Comparison of ENCODE assay signal across 8 cellular contexts in the genomic region with DNA sequence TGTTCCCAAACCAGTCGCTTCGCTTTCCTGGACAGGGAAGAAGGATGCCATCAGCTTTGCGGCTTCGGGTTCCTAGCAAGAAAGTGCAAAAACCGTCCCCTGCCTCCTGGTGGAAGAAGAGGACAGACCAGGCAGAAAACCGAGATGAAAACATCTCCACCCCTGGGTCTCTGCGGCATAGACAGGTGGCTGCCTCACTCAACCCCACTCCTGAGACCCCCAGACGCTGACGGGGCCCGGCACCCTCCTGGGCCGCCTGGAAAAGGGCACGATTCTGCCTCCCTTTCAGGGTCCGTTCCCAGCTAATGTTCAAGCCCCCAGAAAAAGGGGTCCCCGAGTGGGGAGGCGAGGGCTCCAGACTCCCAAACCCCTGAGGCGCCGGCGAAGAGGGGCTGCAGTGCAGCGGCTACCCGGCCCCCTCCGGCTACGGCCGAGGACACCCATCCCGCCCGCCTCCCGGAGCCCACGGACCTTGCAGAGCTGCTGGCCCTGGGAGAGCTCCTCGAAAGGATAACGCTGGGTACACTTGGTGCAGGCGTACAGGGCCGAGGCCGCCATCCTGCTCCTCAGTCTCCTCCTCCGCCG. TPM values are rescaled to one million over a fixed set of nuclear protein-coding genes. Genes with fewer than 3 reads are reported as not detected.
DNase-seq lines count a peak whose midpoint lies in the region; ATAC-seq and TF ChIP-seq lines count a peak whose summit lies in the region.

No MANE protein-coding gene starts in this region.

- POLR2A ChIA-PET in PC-3 (lab: Charles Lee; ENCODE audit: unreplicated experiment), result interaction anchor here (0.5 to 0.6 kb wide), 4 partner anchors 61 to 643 kb away, joined by 3 to 9 read pairs (median 3); no protein-coding TSS in a partner anchor

- no peaks in the 10 kb centered on the region for H3F3A ChIP-seq in PC-3 (ENCODE audit: low read length, unreplicated experiment)

- H2AFZ ChIP-seq in PC-3 (ENCODE audit: low read length), result peak overlapping the region; percentile 94

- H3K79me2 ChIP-seq in PC-3 (ENCODE audit: low read length), result peaks cover 53% of the 10 kb centered on the region

- H3K36me3 ChIP-seq in PC-3 (ENCODE audit: low read depth, low read length) (peaks cover 16% of the 10 kb centered on the region), iPS-18a (ENCODE audit: control insufficient read depth, low read depth, low read length) (peaks cover 33% of the 10 kb centered on the region)

- H3K4me2 ChIP-seq in PC-3 (ENCODE audit: low read length), result peak overlapping the region; percentile 97

- ATAC-seq in PC-3 (peak; percentile 1), HG03139 (IDR thresholded peaks at IDR 0.05; ENCODE audit: unreplicated experiment) (no peak)

- no peaks in the 10 kb centered on the region for H3K9me3 ChIP-seq in PC-3 (ENCODE audit: low read length)
- H3K9me3 ChIP-seq in iPS-18a (ENCODE audit: control insufficient read depth, low read depth, low read length), result no peaks in the 10 kb centered on the region

- H3K9ac ChIP-seq in PC-3 (ENCODE audit: low read length) (peak overlapping the region; percentile 89), iPS-18a (ENCODE audit: low read length) (peak overlapping the region; percentile 99)

- no peaks in the 10 kb centered on the region for H3K27me3 ChIP-seq in PC-3 (ENCODE audit: low read length)
- no peaks in the 10 kb centered on the region for H3K27me3 ChIP-seq in iPS-18a (ENCODE audit: control insufficient read depth, insufficient read depth, low read length)

- H3K9me2 ChIP-seq in PC-3 (replicated peaks; ENCODE audit: low read length), result no peaks in the 10 kb centered on the region

- peaks cover 33% of the 10 kb centered on the region for H3K4me1 ChIP-seq in PC-3 (ENCODE audit: insufficient read depth, low read length)
- peaks cover 14% of the 10 kb centered on the region for H3K4me1 ChIP-seq in iPS-18a (ENCODE audit: control insufficient read depth, low read depth, low read length)

- peak; percentile 58 for DNase-seq in D341Med (ENCODE audit: low spot score)
- peak; percentile 21 for DNase-seq in H4 (ENCODE audit: low spot score)
- DNase-seq in PC-3, result peak; percentile 42
- DNase-seq in astrocyte of the hippocampus (ENCODE audit: low read depth, low spot score), result peak; percentile 69
- peak; percentile 46 for DNase-seq in stimulated activated CD4-positive, alpha-beta T cell treated with anti-CD3 and anti-CD28 coated beads, Interleukin-15, amount 100 ng/mL, for 24 hours
- no peak for DNase-seq in NCI-H446 treated with DMSO at 0.1 percent for 48 hours (lab: John Stamatoyannopoulos, UW)

- intact Hi-C loops in PC-3 (cut with micrococcal nuclease), result loop anchor here (1.0 kb wide), 1 partner anchor 558 kb away; a partner anchor contains a TSS

- no TSS peak for BruUV-seq in PC-3 (replicated peaks; lab: Mats Ljungman, UMichigan)

- peak; percentile 4; the same call in 1 of the 2 replicates for TF ChIP-seq CTCF in PC-3 (conservative IDR thresholded peaks at IDR 0.05; ENCODE audit: low read depth, low read length)

- CTCF ChIA-PET in PC-3 (lab: Charles Lee), result interaction anchor here (0.5 kb wide), 1 partner anchor 636 kb away, joined by 4 read pairs; no protein-coding TSS in a partner anchor

- H3K27ac ChIP-seq in PC-3 (ENCODE audit: low read length) (peak overlapping the region; percentile 87), iPS-18a (ENCODE audit: low read length) (peak overlapping the region; percentile 0)

- peak overlapping the region; percentile 86 for H3K4me3 ChIP-seq in PC-3 (ENCODE audit: low read length)
- peak overlapping the region; percentile 97 for H3K4me3 ChIP-seq in iPS-18a (ENCODE audit: low read length)

- H4K20me1 ChIP-seq in PC-3 (ENCODE audit: low read length), result 0 out of 2 replicates have a peak, but pooled peaks cover 4% of the 10 kb centered on the region

RNA-seq across cellular contexts. Expression of a gene that starts 0.6 kb away (rescaled TPM):
- 5.4 and 11.3 TPM in 2 replicates for total RNA-seq in H4 (2014; rRNA removed; shearing (Covaris generic))
- total RNA-seq in PC-3 (2014; rRNA removed), result 13.3 and 14.9 TPM in 2 replicates

RNA-seq across cellular contexts. Expression of a gene that starts 1.3 kb away (rescaled TPM):
- total RNA-seq in H4 (2014; rRNA removed; shearing (Covaris generic)), result 28.8 and 36.1 TPM in 2 replicates
- total RNA-seq in PC-3 (2014; rRNA removed), result 36.7 and 38.1 TPM in 2 replicates
